Comparison of ENCODE assay signal across 12 cellular contexts in genomic region chr1:1748686-1749321, GRCh38. TPM values are rescaled to one million over a fixed set of nuclear protein-coding genes. Genes with fewer than 3 reads are reported as not detected.
DNase-seq lines count a peak whose midpoint lies in the region; TF ChIP-seq lines count a peak whose summit lies in the region.
"Had no signal": no experiment of that assay in that cellular context is flagged by ENCODE, and none has a peak within 500 bp of the region (broad histone marks: within the 10 kb centered on the region; RNA-seq: fewer than 3 reads in every experiment).

No MANE protein-coding gene starts in this region.

- DNase-seq in T-helper 2 cell treated with Interferon-gamma antibody and Interleukin-4, amounts not matched to agents 5 μg/mL and 100 μg/mL, for 36 hours (ENCODE audit: low spot score), result no peak
- DNase-seq in T-helper 2 cell (no peak), endodermal cell (peak; percentile 62), osteocyte (ENCODE audit: extremely low spot score, unreplicated experiment) (no peak), SHP77 (lab: John Stamatoyannopoulos, UW) (no peak), NCI-H345 (lab: John Stamatoyannopoulos, UW) (no peak), inferior parietal cortex (ENCODE audit: extremely low spot score) (no peak)
- DNase-seq: MG63, occipital lobe, small intestine had no signal

- no peaks in the 10 kb centered on the region for H3K27me3 ChIP-seq in endodermal cell (ENCODE audit: control insufficient read depth, insufficient read depth, low read length, poor library complexity, severe bottlenecking)
- H3K27me3 ChIP-seq: MG63 had no signal

- TF ChIP-seq CTCF in endodermal cell (conservative IDR thresholded peaks at IDR 0.05) (no peak), osteocyte (IDR thresholded peaks at IDR 0.05) (no peak)

- no peaks in the 10 kb centered on the region for H3K4me1 ChIP-seq in endodermal cell (ENCODE audit: control insufficient read depth, insufficient read depth, low read length)

- no peaks in the 10 kb centered on the region for H3K36me3 ChIP-seq in endodermal cell (ENCODE audit: control insufficient read depth, insufficient read depth, low read length)
- H3K36me3 ChIP-seq: MG63 had no signal

- H3K27me3 Mint-ChIP-seq in T-helper 2 cell treated with Interferon-gamma antibody and Interleukin-4, amounts not matched to agents 5 μg/mL and 100 μg/mL, for 36 hours (ENCODE audit: low read depth), result no peaks in the 10 kb centered on the region
- H3K27me3 Mint-ChIP-seq in IgD-negative memory B cell (no peaks in the 10 kb centered on the region), endodermal cell (ENCODE audit: insufficient read depth) (no peaks in the 10 kb centered on the region), osteocyte (ENCODE audit: unreplicated experiment) (no peaks in the 10 kb centered on the region)

- H3K9me3 Mint-ChIP-seq in T-helper 2 cell treated with Interferon-gamma antibody and Interleukin-4, amounts not matched to agents 5 μg/mL and 100 μg/mL, for 36 hours, result no peaks in the 10 kb centered on the region
- H3K9me3 Mint-ChIP-seq in IgD-negative memory B cell (no peaks in the 10 kb centered on the region), endodermal cell (no peaks in the 10 kb centered on the region), osteocyte (ENCODE audit: unreplicated experiment) (no peaks in the 10 kb centered on the region)

- no peak overlapping the region for H3K27ac ChIP-seq in endodermal cell (ENCODE audit: low read depth, low read length)

- peak overlapping the region; percentile 62 for H3K4me3 Mint-ChIP-seq in T-helper 2 cell treated with Interferon-gamma antibody and Interleukin-4, amounts not matched to agents 5 μg/mL and 100 μg/mL, for 36 hours
- H3K4me3 Mint-ChIP-seq in IgD-negative memory B cell (peak overlapping the region in 1 of 4 donors; percentile 80), endodermal cell (no peak overlapping the region), osteocyte (ENCODE audit: unreplicated experiment) (peak overlapping the region; percentile 2)

- peaks cover 2% of the 10 kb centered on the region for H3K36me3 Mint-ChIP-seq in T-helper 2 cell treated with Interferon-gamma antibody and Interleukin-4, amounts not matched to agents 5 μg/mL and 100 μg/mL, for 36 hours (ENCODE audit: low read depth)
- H3K36me3 Mint-ChIP-seq in IgD-negative memory B cell, result no peaks in the 10 kb centered on the region
- peaks cover 13% of the 10 kb centered on the region for H3K36me3 Mint-ChIP-seq in endodermal cell (ENCODE audit: low read depth)
- H3K36me3 Mint-ChIP-seq in osteocyte (ENCODE audit: unreplicated experiment), result peaks cover 5% of the 10 kb centered on the region

- no peak overlapping the region for H3K27ac Mint-ChIP-seq in T-helper 2 cell treated with Interferon-gamma antibody and Interleukin-4, amounts not matched to agents 5 μg/mL and 100 μg/mL, for 36 hours
- peak overlapping the region in 2 of 3 donors; percentile 68 to 89 for H3K27ac Mint-ChIP-seq in IgD-negative memory B cell
- H3K27ac Mint-ChIP-seq in endodermal cell, result no peak overlapping the region
- no peak overlapping the region for H3K27ac Mint-ChIP-seq in osteocyte (ENCODE audit: unreplicated experiment)

- H3K9ac ChIP-seq in endodermal cell (ENCODE audit: extremely low read depth, low read length, poor library complexity, severe bottlenecking), result no peak overlapping the region

- peaks cover 6% of the 10 kb centered on the region for H3K4me1 Mint-ChIP-seq in T-helper 2 cell treated with Interferon-gamma antibody and Interleukin-4, amounts not matched to agents 5 μg/mL and 100 μg/mL, for 36 hours (ENCODE audit: low read depth)
- H3K4me1 Mint-ChIP-seq in IgD-negative memory B cell (peaks cover 0 to 4% (median 2%) of the 10 kb centered on the region in 3 donors), endodermal cell (no peaks in the 10 kb centered on the region), osteocyte (ENCODE audit: unreplicated experiment) (peaks cover 1% of the 10 kb centered on the region)

- no peak overlapping the region for H3K4me3 ChIP-seq in endodermal cell (ENCODE audit: low read length)
- H3K4me3 ChIP-seq: lung, MG63 had no signal

- H3K9me3 ChIP-seq in endodermal cell (ENCODE audit: control insufficient read depth, low read length), result no peaks in the 10 kb centered on the region
- H3K9me3 ChIP-seq: MG63 had no signal

- 83 to 94% methylated on average over 3 to 18 of the region's 18 CpGs for WGBS in endodermal cell (ENCODE audit: insufficient coverage in 1 of 2, insufficient read length in 1 of 2), 2 experiments

RNA-seq across cellular contexts. Expression of gene CDK11A, which starts 24.6 kb away (rescaled TPM):
- 20.7 TPM for polyA plus RNA-seq in IgD-negative memory B cell
- total RNA-seq in endodermal cell, result 10 to 100 TPM; 61.0 to 62.1 TPM
- polyA plus RNA-seq in endodermal cell (2013, experiment 1 of 2), result 43.3 TPM
- 36.0 TPM for polyA plus RNA-seq in endodermal cell (2013, experiment 2 of 2)
- 44.2 and 51.3 TPM in 2 replicates for total RNA-seq in osteocyte

RNA-seq across cellular contexts. Expression of gene NADK, which starts 29.5 kb away (rescaled TPM):
- 55.6 TPM for polyA plus RNA-seq in IgD-negative memory B cell
- total RNA-seq in endodermal cell, result 10 to 100 TPM; 75.2 to 81.6 TPM
- polyA plus RNA-seq in endodermal cell (2013, experiment 1 of 2), result 49.0 TPM
- 44.8 TPM for polyA plus RNA-seq in endodermal cell (2013, experiment 2 of 2)
- 75.2 and 84.3 TPM in 2 replicates for total RNA-seq in osteocyte

RNA-seq across cellular contexts. Expression of gene SLC35E2B, which starts 56.2 kb away (rescaled TPM):
- 41.0 TPM for polyA plus RNA-seq in IgD-negative memory B cell
- 10 to 100 TPM; 51.2 to 56.9 TPM for total RNA-seq in endodermal cell
- 75.3 TPM for polyA plus RNA-seq in endodermal cell (2013, experiment 1 of 2)
- 64.2 TPM for polyA plus RNA-seq in endodermal cell (2013, experiment 2 of 2)
- 84.9 and 85.2 TPM in 2 replicates for total RNA-seq in osteocyte

Comparison
In these comparisons a context has a peak if more than half of its experiments do, and no peak if none do; other contexts are left out.
1. H3K27ac Mint-ChIP-seq: peak in IgD-negative memory B cell (2 of 3); none in T-helper 2 cell treated with Interferon-gamma antibody and Interleukin-4, amounts not matched to agents 5 μg/mL and 100 μg/mL, for 36 hours (single experiment), endodermal cell (single experiment) and osteocyte (single experiment).